ENCODE assay signal across 5 cellular contexts in the genomic region with DNA sequence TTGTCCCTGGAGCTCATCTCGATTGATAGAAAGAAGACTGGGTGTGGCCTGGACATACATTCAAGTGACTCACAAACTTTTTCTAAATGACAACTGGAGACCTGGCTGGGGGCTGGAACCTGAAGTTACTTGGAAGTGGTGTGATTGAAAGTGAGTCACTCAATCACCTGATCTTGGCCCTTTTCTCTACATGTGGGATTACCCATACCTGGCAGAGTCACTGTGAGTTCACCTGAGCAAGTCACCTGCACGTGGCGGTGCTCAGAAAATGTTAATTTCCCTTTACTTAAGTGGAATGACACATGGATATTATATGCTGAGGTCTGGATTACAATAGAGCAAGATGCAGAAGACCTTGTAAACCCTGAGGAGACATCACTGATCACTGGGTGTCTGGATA.
DNase-seq lines count a peak whose midpoint lies in the region; ATAC-seq, FAIRE-seq and TF ChIP-seq lines count a peak whose summit lies in the region.
"Not testable (repeated sequence)": the region's sequence is repeated elsewhere in the genome, so short reads cannot be mapped to it uniquely, and the experiment has no call there.

No MANE protein-coding gene starts in this region.

- not testable (repeated sequence) for H4K20me1 ChIP-seq in endothelial cell of umbilical vein (replicated peaks; ENCODE audit: control insufficient read depth, extremely low read depth, insufficient read depth, low read length)

- H3K27me3 ChIP-seq in RWPE2 (ENCODE audit: insufficient read depth, poor library complexity, severe bottlenecking); endothelial cell of umbilical vein (ENCODE audit: control insufficient read depth in 2 of 2, insufficient read depth in 2 of 2, low read length in 2 of 2); foreskin keratinocyte: not testable (repeated sequence)

- not testable (repeated sequence) for TF ChIP-seq RAD21 in A549 (conservative IDR thresholded peaks at IDR 0.05 in 1 of 2, IDR thresholded peaks at IDR 0.05 in 1 of 2)

- not testable (repeated sequence) for H3K9me3 ChIP-seq in A549; RWPE2 (ENCODE audit: severe bottlenecking); endothelial cell of umbilical vein (replicated peaks; ENCODE audit: control insufficient read depth, insufficient read depth, low read length)

- TF ChIP-seq POLR2A in A549 (IDR thresholded peaks at IDR 0.05; ENCODE audit: low read length); GM12891 (IDR thresholded peaks at IDR 0.05; ENCODE audit: low read depth, low read length); endothelial cell of umbilical vein (IDR thresholded peaks at IDR 0.05; ENCODE audit: low read depth, low read length): not testable (repeated sequence)

- WGBS in A549 (ENCODE audit: missing lambda C conversion rate): no CpG with 5 or more reads among the region's 3 CpGs

- POLR2A ChIA-PET in A549 (lab: Yijun Ruan, JAX); endothelial cell of umbilical vein (lab: Charles Lee): not testable (repeated sequence)

- not testable (repeated sequence) for H2AFZ ChIP-seq in endothelial cell of umbilical vein (ENCODE audit: low read depth, low read length)

- H3K4me2 ChIP-seq in A549; endothelial cell of umbilical vein (ENCODE audit: insufficient read depth, low read length): not testable (repeated sequence)

- dilution Hi-C loops in endothelial cell of umbilical vein (cut with MboI; ENCODE audit: extremely low pct_ligation_motif_present, low sequenced_read_pairs): not testable (repeated sequence)

- not testable (repeated sequence) for DNase-seq in A549 (ENCODE audit: low read depth in 1 of 2, low spot score in 1 of 2); GM12891 (ENCODE audit: insufficient read length, low spot score); RWPE2 (ENCODE audit: low spot score); endothelial cell of umbilical vein (ENCODE audit: low read depth, low spot score); foreskin keratinocyte

- FAIRE-seq in A549 (lab: Jason Lieb, UNC) (peak; percentile 43), GM12891 (lab: Jason Lieb, UNC) (peak; percentile 78), endothelial cell of umbilical vein (lab: Jason Lieb, UNC) (peak; percentile 55)

- TF ChIP-seq CTCF in A549 (IDR thresholded peaks at IDR 0.05); RWPE2 (IDR thresholded peaks at IDR 0.05; ENCODE audit: poor library complexity, severe bottlenecking); endothelial cell of umbilical vein (IDR thresholded peaks at IDR 0.05; ENCODE audit: extremely low read depth in 1 of 2, insufficient read depth in 1 of 2, low read depth in 1 of 2, low read length in 2 of 2); foreskin keratinocyte (conservative IDR thresholded peaks at IDR 0.05): not testable (repeated sequence)

- not testable (repeated sequence) for H3K27ac ChIP-seq in A549; RWPE2 (ENCODE audit: poor library complexity, severe bottlenecking); endothelial cell of umbilical vein (ENCODE audit: insufficient read depth, low read depth, low read length); foreskin keratinocyte

- H3K4me1 ChIP-seq in A549; RWPE2 (ENCODE audit: insufficient read depth, poor library complexity, severe bottlenecking); endothelial cell of umbilical vein (ENCODE audit: control insufficient read depth, extremely low read depth, insufficient read depth, low read length); foreskin keratinocyte: not testable (repeated sequence)

- H3K9ac ChIP-seq in endothelial cell of umbilical vein (replicated peaks; ENCODE audit: extremely low read depth, insufficient read depth, low read length): not testable (repeated sequence)

- intact Hi-C loops in endothelial cell of umbilical vein (cut with micrococcal nuclease): not testable (repeated sequence)

- not testable (repeated sequence) for ATAC-seq in A549
- ATAC-seq in RWPE2 (ENCODE audit: low read depth) (peak; percentile 64; the same call in 2 of the 3 replicates), foreskin keratinocyte (peak; percentile 92)

- CTCF ChIA-PET in A549 (lab: Yijun Ruan, JAX); endothelial cell of umbilical vein (lab: Charles Lee): not testable (repeated sequence)

- H3K79me2 ChIP-seq in endothelial cell of umbilical vein (ENCODE audit: control insufficient read depth, insufficient read depth, low read length): not testable (repeated sequence)

- not testable (repeated sequence) for H3K9me1 ChIP-seq in endothelial cell of umbilical vein (replicated peaks; ENCODE audit: control insufficient read depth, extremely low read depth, insufficient read depth, low read length)

- not testable (repeated sequence) for BruUV-seq in endothelial cell of umbilical vein (replicated peaks; lab: Mats Ljungman, UMichigan)

- TF ChIP-seq EP300 in A549 (IDR thresholded peaks at IDR 0.05): not testable (repeated sequence)

- H3K36me3 ChIP-seq in RWPE2 (ENCODE audit: low read depth); endothelial cell of umbilical vein (ENCODE audit: control insufficient read depth in 2 of 2, extremely low read depth in 1 of 2, insufficient read depth in 2 of 2, low read length in 2 of 2): not testable (repeated sequence)

- not testable (repeated sequence) for H3K4me3 ChIP-seq in A549; RWPE2 (ENCODE audit: severe bottlenecking); endothelial cell of umbilical vein (replicated peaks in 1 of 3; ENCODE audit: insufficient read depth in 1 of 3, low read depth in 1 of 3, low read length in 3 of 3)
